ENCODE assay signal across 29 cellular contexts in genomic region chr10:96283756-96284155, GRCh38. TPM values are rescaled to one million over a fixed set of nuclear protein-coding genes. Genes with fewer than 3 reads are reported as not detected.
DNase-seq lines count a peak whose midpoint lies in the region; ATAC-seq and TF ChIP-seq lines count a peak whose summit lies in the region.
"Had no signal": no experiment of that assay in that cellular context is flagged by ENCODE, and none has a peak within 500 bp of the region (broad histone marks: within the 10 kb centered on the region; RNA-seq: fewer than 3 reads in every experiment).

No MANE protein-coding gene starts in this region.

- H3K4ac ChIP-seq in trophoblast cell (ENCODE audit: low read depth, low read length): no peak overlapping the region

- no peak for TF ChIP-seq EP300 in tibial nerve (IDR thresholded peaks at IDR 0.05)

- H3K4me3 ChIP-seq in left lung (no peak overlapping the region), trophoblast cell (ENCODE audit: low read depth, low read length) (no peak overlapping the region), tibial nerve (no peak overlapping the region)
- H3K4me3 ChIP-seq: A549; BLaER1 treated with 17β-estradiol and CSF1 and Interleukin-3, amounts not matched to agents 10 nM and 100 nM; Peyer's patch had no signal

- H3K79me2 ChIP-seq in trophoblast cell (ENCODE audit: control insufficient read depth, insufficient read depth, low read length, poor library complexity): peaks cover 3% of the 10 kb centered on the region

- peaks cover 12% of the 10 kb centered on the region for H3K79me1 ChIP-seq in trophoblast cell (ENCODE audit: low read length)

- H2BK12ac ChIP-seq in trophoblast cell (ENCODE audit: low read length): no peak overlapping the region

- no peak overlapping the region for H3K23ac ChIP-seq in trophoblast cell (ENCODE audit: low read length)

- H3K27ac ChIP-seq in left lung (no peak overlapping the region), trophoblast cell (ENCODE audit: low read depth, low read length) (no peak overlapping the region), foreskin keratinocyte (no peak overlapping the region), tibial nerve (no peak overlapping the region)
- H3K27ac ChIP-seq: A549; BLaER1 treated with 17β-estradiol and CSF1 and Interleukin-3, amounts not matched to agents 10 nM and 100 nM; HL-60; Peyer's patch had no signal

- H2AFZ ChIP-seq in trophoblast cell (ENCODE audit: insufficient read depth, low read length, poor library complexity): no peak overlapping the region

- ATAC-seq in left lung (peak; percentile 57), foreskin keratinocyte (no peak), GM18861 (IDR thresholded peaks at IDR 0.05; ENCODE audit: unreplicated experiment) (no peak)
- ATAC-seq: A549 had no signal

- no peak for TF ChIP-seq POLR2A in tibial nerve (IDR thresholded peaks at IDR 0.05)

- no peak overlapping the region for H2BK5ac ChIP-seq in trophoblast cell (ENCODE audit: low read depth, low read length, poor library complexity)

- H3K27me3 ChIP-seq in left lung: no peaks in the 10 kb centered on the region
- H3K27me3 ChIP-seq in trophoblast cell (ENCODE audit: insufficient read depth, low read length): no peaks in the 10 kb centered on the region
- no peaks in the 10 kb centered on the region for H3K27me3 ChIP-seq in foreskin keratinocyte
- no peaks in the 10 kb centered on the region for H3K27me3 ChIP-seq in tibial nerve
- H3K27me3 ChIP-seq: BLaER1 treated with 17β-estradiol and CSF1 and Interleukin-3, amounts not matched to agents 10 nM and 100 nM; Peyer's patch had no signal

- no peak overlapping the region for H3K14ac ChIP-seq in trophoblast cell (ENCODE audit: low read length)

- no peak overlapping the region for H2AK5ac ChIP-seq in trophoblast cell (ENCODE audit: low read length)

- no peak overlapping the region for H2BK120ac ChIP-seq in trophoblast cell (ENCODE audit: insufficient read depth, low read length, poor library complexity)

- no peak overlapping the region for H4K8ac ChIP-seq in trophoblast cell (ENCODE audit: low read depth, low read length)

- no CpG with 5 or more reads among the region's 6 CpGs for WGBS in trophoblast cell (ENCODE audit: extremely low coverage, insufficient coverage, insufficient read length)
- WGBS in tibial nerve, 2 donors: 90 to 91% methylated on average over 6 of the region's 6 CpGs

- no peaks in the 10 kb centered on the region for H3K9me3 ChIP-seq in left lung
- H3K9me3 ChIP-seq in trophoblast cell (ENCODE audit: insufficient read depth, low read depth, low read length): no peaks in the 10 kb centered on the region
- no peaks in the 10 kb centered on the region for H3K9me3 ChIP-seq in tibial nerve
- H3K9me3 ChIP-seq: A549, Peyer's patch, SK-N-SH had no signal

- H3K36me3 ChIP-seq in left lung (no peaks in the 10 kb centered on the region), trophoblast cell (ENCODE audit: control insufficient read depth in 1 of 2, insufficient read depth in 2 of 2, low read length in 2 of 2) (no peaks in the 10 kb centered on the region), tibial nerve (no peaks in the 10 kb centered on the region)
- H3K36me3 ChIP-seq: Peyer's patch had no signal

- H3K18ac ChIP-seq in trophoblast cell (ENCODE audit: low read length): no peak overlapping the region

- peaks cover 5 to 8% of the 10 kb centered on the region in 2 donors for H3K4me1 ChIP-seq in left lung
- H3K4me1 ChIP-seq in trophoblast cell (ENCODE audit: control insufficient read depth in 1 of 2, insufficient read depth in 2 of 2, low read length in 2 of 2): peaks cover 7 to 12% of the 10 kb centered on the region in 2 experiments
- peaks cover 17% of the 10 kb centered on the region for H3K4me1 ChIP-seq in foreskin keratinocyte
- H3K4me1 ChIP-seq in tibial nerve: peaks cover 0 to 5% (median 0%) of the 10 kb centered on the region in 4 donors

- H3K36me3 Mint-ChIP-seq in Calu3 (ENCODE audit: insufficient read depth, unreplicated experiment): no peaks in the 10 kb centered on the region

- no peaks in the 10 kb centered on the region for H3K27me3 Mint-ChIP-seq in Calu3 (ENCODE audit: unreplicated experiment)
- H3K27me3 Mint-ChIP-seq: CD4-positive, alpha-beta T cell had no signal

- TF ChIP-seq CTCF in Calu3 (IDR thresholded peaks at IDR 0.05; ENCODE audit: unreplicated experiment) (no peak), left lung (IDR thresholded peaks at IDR 0.05) (no peak), foreskin keratinocyte (conservative IDR thresholded peaks at IDR 0.05) (no peak), tibial nerve (IDR thresholded peaks at IDR 0.05) (no peak)

- DNase-seq in Calu3: no peak
- DNase-seq in amniotic epithelial cell (ENCODE audit: low read depth): peak; percentile 17
- DNase-seq in left lung: no peak
- peak; percentile 70 to 95 for DNase-seq in trophoblast cell
- DNase-seq in foreskin keratinocyte: no peak
- DNase-seq in midbrain (lab: John Stamatoyannopoulos, UW): no peak
- no peak for DNase-seq in tibial nerve (ENCODE audit: low spot score in 2 of 2)
- DNase-seq: AML-193; CD4-positive, alpha-beta T cell; COR-L47; DMS 273 treated with DMSO at 0.1 percent for 48 hours; DMS79; GF-D8; HCEC 1CT; NCI-H1092; NCI-H1417 treated with DMSO at 0.1 percent for 48 hours; NCI-H1694 treated with DMSO at 0.1 percent for 48 hours; NCI-H2081; NCI-H2227 treated with DMSO at 0.1 percent for 48 hours; NCI-H526 treated with DMSO at 0.1 percent for 48 hours; Peyer's patch; SHP77 treated with DMSO at 0.1 percent for 48 hours; SK-N-SH had no signal

- H4K12ac ChIP-seq in trophoblast cell (ENCODE audit: low read depth, low read length): no peak overlapping the region

- no peak overlapping the region for H3K9ac ChIP-seq in trophoblast cell (ENCODE audit: low read length)
- H3K9ac ChIP-seq: BLaER1 treated with 17β-estradiol and CSF1 and Interleukin-3, amounts not matched to agents 10 nM and 100 nM; SK-N-SH had no signal

- no peak overlapping the region for H3K4me2 ChIP-seq in trophoblast cell (ENCODE audit: low read length)
- H3K4me2 ChIP-seq: A549; BLaER1 treated with 17β-estradiol and CSF1 and Interleukin-3, amounts not matched to agents 10 nM and 100 nM; SK-N-SH had no signal

- CTCF ChIA-PET in Calu3 (lab: Charles Lee): interaction anchor here (0.6 kb wide), 1 partner anchor 54 kb away, joined by 3 read pairs; no protein-coding TSS in a partner anchor

- no peaks in the 10 kb centered on the region for H3K9me3 Mint-ChIP-seq in Calu3 (ENCODE audit: low read depth, unreplicated experiment)
- H3K9me3 Mint-ChIP-seq: CD4-positive, alpha-beta T cell had no signal

- H4K91ac ChIP-seq in trophoblast cell (ENCODE audit: low read depth, low read length): no peak overlapping the region

- peak overlapping the region; percentile 44 for H3K27ac Mint-ChIP-seq in Calu3 (ENCODE audit: unreplicated experiment)
- H3K27ac Mint-ChIP-seq: CD4-positive, alpha-beta T cell had no signal

- peaks cover 29% of the 10 kb centered on the region for H3K4me1 Mint-ChIP-seq in Calu3 (ENCODE audit: low read depth, unreplicated experiment)

- no peak overlapping the region for H3K4me3 Mint-ChIP-seq in Calu3 (ENCODE audit: low read depth, unreplicated experiment)
- H3K4me3 Mint-ChIP-seq: CD4-positive, alpha-beta T cell had no signal

- intact Hi-C loops in Calu3 (cut with micrococcal nuclease; ENCODE audit: unreplicated experiment) (no loop called here), left lung (cut with DNase I) (no loop called here)

- no TSS peak for BruUV-seq in Calu3 (replicated peaks; lab: Mats Ljungman, UMichigan)

RNA-seq across cellular contexts. Expression of gene BLNK, which starts 12.4 kb away (rescaled TPM):
- total RNA-seq in Calu3 (2022) (7.5 and 9.5 TPM in 2 replicates), left lung (1 to 10 TPM; 7.9 to 9.4 TPM), foreskin keratinocyte (not detected in 2 replicates), tibial nerve (10 to 100 TPM in 2 of 4 donors, 1 to 10 TPM in 1, under 1 TPM in 1; 0.59 to 16.4 (median 6.4) TPM)
- polyA plus RNA-seq in trophoblast cell (2013): 12.1 and 15.8 TPM in 2 replicates
- 0.06 TPM in 2 replicates for polyA plus RNA-seq in foreskin keratinocyte
- total RNA-seq: CD4-positive, alpha-beta T cell; H1; NCI-H460 had no signal
- polyA plus RNA-seq: A549, H1, SK-N-SH had no signal

RNA-seq across cellular contexts. Expression of gene DNTT, which starts 20.5 kb away (rescaled TPM):
- total RNA-seq in Calu3 (2022) (not detected in 2 replicates), left lung (not detected), foreskin keratinocyte (not detected in 2 replicates), tibial nerve (not detected)
- not detected in 2 replicates for polyA plus RNA-seq in trophoblast cell (2013)
- polyA plus RNA-seq in foreskin keratinocyte: not detected in 2 replicates
- total RNA-seq: H1, NCI-H460, Peyer's patch had no signal
- polyA plus RNA-seq: A549, H1, SK-N-SH had no signal

Comparison
In these comparisons a context has a peak if more than half of its experiments do, and no peak if none do; other contexts are left out.
1. DNase-seq: peak in amniotic epithelial cell (single experiment) and trophoblast cell (2 of 2); none in Calu3 (single experiment), left lung (0 of 2), foreskin keratinocyte (0 of 2), midbrain (single experiment) and tibial nerve (0 of 2).